6 cellular contexts compared by ENCODE assay signal in the genomic region with DNA sequence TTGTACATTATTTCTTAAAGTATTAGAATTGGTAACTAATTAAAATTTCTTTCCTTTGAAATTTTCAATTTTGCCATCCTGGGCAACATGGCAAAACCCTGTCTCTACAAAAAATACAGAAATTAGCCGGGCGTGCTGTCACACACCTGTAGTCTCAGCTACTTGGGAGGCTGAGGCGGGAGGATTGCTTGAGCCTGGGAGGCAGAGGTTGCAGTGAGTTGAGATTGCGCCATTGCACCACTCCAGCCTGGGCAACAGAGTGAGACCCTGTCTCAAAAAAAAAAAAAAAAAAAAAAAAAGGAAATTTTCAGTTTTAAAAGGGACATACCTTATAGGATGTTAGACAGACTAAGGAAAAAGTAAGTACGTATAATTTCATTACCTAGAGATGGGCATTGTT. TPM values are rescaled to one million over a fixed set of nuclear protein-coding genes. Genes with fewer than 3 reads are reported as not detected.
DNase-seq lines count a peak whose midpoint lies in the region; ATAC-seq, FAIRE-seq and TF ChIP-seq lines count a peak whose summit lies in the region.
"Not testable (repeated sequence)": the region's sequence is repeated elsewhere in the genome, so short reads cannot be mapped to it uniquely, and the experiment has no call there.

No MANE protein-coding gene starts in this region.

- H3K79me1 ChIP-seq in H1 (ENCODE audit: low read depth, low read length): not testable (repeated sequence)

- H4K91ac ChIP-seq in H1 (replicated peaks; ENCODE audit: insufficient read length, low read length): not testable (repeated sequence)

- H3K27me3 ChIP-seq in K562 (ENCODE audit: control insufficient read depth in 2 of 2, insufficient read depth in 2 of 2, low read length in 2 of 2); H1 (replicated peaks in 1 of 4; ENCODE audit: control insufficient read depth in 3 of 4, extremely low read depth in 1 of 4, insufficient read depth in 3 of 4, low read length in 3 of 4); HepG2 (ENCODE audit: control insufficient read depth in 1 of 2, insufficient read depth in 2 of 2, low read length in 2 of 2): not testable (repeated sequence)

- not testable (repeated sequence) for TF ChIP-seq POLR2A in K562 (conservative IDR thresholded peaks at IDR 0.05); H1 (IDR thresholded peaks at IDR 0.05; ENCODE audit: control extremely low read depth in 1 of 2, low read depth in 2 of 2, low read length in 2 of 2); HepG2 (IDR thresholded peaks at IDR 0.05; ENCODE audit: insufficient read depth in 1 of 2, low read depth in 2 of 2, low read length in 2 of 2)

- H4K8ac ChIP-seq in H1 (ENCODE audit: extremely low read depth, insufficient read depth, low read length): not testable (repeated sequence)

- H3K4me3 ChIP-seq in K562; H1 (ENCODE audit: extremely low read depth in 1 of 4, insufficient read depth in 2 of 4, low read depth in 3 of 4, low read length in 4 of 4); kidney (ENCODE audit: low read length in 2 of 2); HepG2 (replicated peaks in 1 of 3; ENCODE audit: insufficient read depth in 1 of 3, low read depth in 2 of 3, low read length in 3 of 3): not testable (repeated sequence)

- 98% methylated on average over 4 of the region's 5 CpGs for WGBS in K562 (ENCODE audit: insufficient coverage, low coverage, missing lambda C conversion rate)
- whole genome bisulfite sequencing in H1 (ENCODE audit: extremely low coverage in 1 of 2, insufficient coverage in 1 of 2, insufficient read length in 1 of 2, insufficient replicate concordance in 2 of 2, low coverage in 1 of 2, low lambda C conversion rate in 2 of 2, missing lambda C conversion rate in 1 of 2), 2 experiments: 92% methylated on average over 5 of the region's 5 CpGs; no CpG with 5 or more reads in 1 of the 2 experiments
- 94% methylated on average over 5 of the region's 5 CpGs for WGBS in HepG2 (ENCODE audit: low lambda C conversion rate)

- not testable (repeated sequence) for H2BK120ac ChIP-seq in H1 (replicated peaks; ENCODE audit: low read depth, low read length)

- H3K36me3 ChIP-seq in K562 (ENCODE audit: control insufficient read depth, insufficient read depth, low read length); H1 (ENCODE audit: control insufficient read depth in 2 of 4, insufficient read depth in 4 of 4, low read length in 3 of 4); kidney (ENCODE audit: control insufficient read depth in 1 of 2, insufficient read depth in 2 of 2, low read length in 2 of 2); HepG2 (replicated peaks in 1 of 2; ENCODE audit: control insufficient read depth in 1 of 2, insufficient read depth in 2 of 2, low read length in 2 of 2): not testable (repeated sequence)

- H3K9me3 Mint-ChIP-seq in WTC11: not testable (repeated sequence)

- ATAC-seq in T-helper 17 cell, WTC11, K562, HepG2: not testable (repeated sequence)

- FAIRE-seq in K562 (lab: Jason Lieb, UNC); H1 (lab: Jason Lieb, UNC); kidney (lab: Jason Lieb, UNC); HepG2 (lab: Jason Lieb, UNC): not testable (repeated sequence)

- not testable (repeated sequence) for H3K4me3 Mint-ChIP-seq in T-helper 17 cell, WTC11

- not testable (repeated sequence) for H2BK5ac ChIP-seq in H1 (ENCODE audit: low read depth, low read length)

- TF ChIP-seq CTCF in WTC11 (IDR thresholded peaks at IDR 0.05); K562 (IDR thresholded peaks at IDR 0.05 in 2 of 3, conservative IDR thresholded peaks at IDR 0.05 in 1 of 3; ENCODE audit: insufficient read depth in 2 of 3, low read depth in 1 of 3, low read length in 3 of 3); H1 (IDR thresholded peaks at IDR 0.05; ENCODE audit: control extremely low read depth in 1 of 3, insufficient read depth in 1 of 3, low read depth in 1 of 3, low read length in 3 of 3); kidney (IDR thresholded peaks at IDR 0.05; ENCODE audit: borderline replicate concordance, extremely low read depth, insufficient read depth); HepG2 (CRISPR knock-in tag; IDR thresholded peaks at IDR 0.05): not testable (repeated sequence)

- peaks cover 97% of the 10 kb centered on the region for H3K79me2 ChIP-seq in K562 (ENCODE audit: control insufficient read depth, insufficient read depth, low read length)
- peaks cover 31 to 97% of the 10 kb centered on the region in 2 experiments for H3K79me2 ChIP-seq in H1 (ENCODE audit: control insufficient read depth in 1 of 2, insufficient read depth in 2 of 2, low read length in 2 of 2)
- H3K79me2 ChIP-seq in HepG2 (ENCODE audit: insufficient read depth, low read length): peaks cover 97% of the 10 kb centered on the region

- not testable (repeated sequence) for H3K9me1 ChIP-seq in K562 (ENCODE audit: control insufficient read depth, insufficient read depth, low read length)

- not testable (repeated sequence) for H3K14ac ChIP-seq in H1 (ENCODE audit: insufficient read length)

- H3K27ac ChIP-seq in K562 (ENCODE audit: extremely low read depth, low read depth, low read length); H1 (ENCODE audit: low read depth, low read length); kidney (ENCODE audit: low read depth in 2 of 2, low read length in 2 of 2); HepG2 (ENCODE audit: extremely low read length, insufficient read depth, low read length): not testable (repeated sequence)

- not testable (repeated sequence) for H3K23ac ChIP-seq in H1 (ENCODE audit: insufficient read length)

- POLR2A ChIA-PET in WTC11 (lab: Charles Lee); HepG2 (lab: Yijun Ruan, JAX): not testable (repeated sequence)
- POLR2A ChIA-PET in K562 (lab: Yijun Ruan, JAX): interaction anchor here (2.2 kb wide), 1 partner anchor 11 kb away, joined by 11 read pairs; no protein-coding TSS in a partner anchor
- POLR2A ChIA-PET in H1 (lab: Charles Lee; ENCODE audit: partially characterized antibody): interaction anchor here (1.4 kb wide), 1 partner anchor 9 kb away, joined by 3 read pairs; no protein-coding TSS in a partner anchor

- H3K36me3 Mint-ChIP-seq in T-helper 17 cell (ENCODE audit: low read depth); WTC11: not testable (repeated sequence)

- TF ChIP-seq RAD21 in K562 (CRISPR knock-in tag; conservative IDR thresholded peaks at IDR 0.05 in 1 of 2, IDR thresholded peaks at IDR 0.05 in 1 of 2); H1 (IDR thresholded peaks at IDR 0.05 in 1 of 2, conservative IDR thresholded peaks at IDR 0.05 in 1 of 2; ENCODE audit: low read depth in 2 of 2, low read length in 2 of 2); HepG2 (CRISPR knock-in tag; IDR thresholded peaks at IDR 0.05): not testable (repeated sequence)

- H3K9ac ChIP-seq in K562 (ENCODE audit: insufficient read depth in 1 of 2, low read depth in 2 of 2, low read length in 2 of 2); H1 (replicated peaks in 1 of 4; ENCODE audit: extremely low read depth in 1 of 4, low read depth in 3 of 4, low read length in 3 of 4); kidney (ENCODE audit: low read length in 2 of 2); HepG2 (ENCODE audit: insufficient read depth, low read depth, low read length): not testable (repeated sequence)

- not testable (repeated sequence) for H3K4ac ChIP-seq in H1 (replicated peaks; ENCODE audit: insufficient read length, low read depth, low read length)

- H3K4me2 ChIP-seq in K562 (ENCODE audit: insufficient read depth, low read length); H1 (ENCODE audit: insufficient read depth in 1 of 2, low read depth in 2 of 2, low read length in 2 of 2); HepG2 (ENCODE audit: low read depth, low read length): not testable (repeated sequence)

- not testable (repeated sequence) for H3K9me3 ChIP-seq in T-helper 17 cell (ENCODE audit: control insufficient read depth, low read length, poor library complexity, severe bottlenecking); K562 (replicated peaks; ENCODE audit: control insufficient read depth, insufficient read depth, low read depth, low read length); H1 (ENCODE audit: insufficient read depth in 2 of 2, low read depth in 1 of 2, low read length in 1 of 2); kidney (ENCODE audit: control insufficient read depth in 1 of 2, low read length in 2 of 2); HepG2 (ENCODE audit: low read length)

- not testable (repeated sequence) for H2BK12ac ChIP-seq in H1 (ENCODE audit: low read depth, low read length)

- H3K4me1 Mint-ChIP-seq in T-helper 17 cell (peaks cover 38% of the 10 kb centered on the region), WTC11 (peaks cover 12% of the 10 kb centered on the region)

- in situ Hi-C loops in K562 (cut with MboI); HepG2 (cut with HindIII; ENCODE audit: extremely low pct_ligation_motif_present, low pct_unique_long_range_greater_than_20kb): not testable (repeated sequence)

- not testable (repeated sequence) for H3K56ac ChIP-seq in H1 (replicated peaks; ENCODE audit: insufficient read length, low read depth, low read length)

- H3K4me1 ChIP-seq in K562 (replicated peaks in 1 of 2; ENCODE audit: control insufficient read depth in 2 of 2, insufficient read depth in 2 of 2, low read length in 2 of 2); H1 (replicated peaks in 1 of 4; ENCODE audit: control insufficient read depth in 3 of 4, insufficient read depth in 4 of 4, low read length in 3 of 4); kidney (ENCODE audit: control insufficient read depth in 1 of 2, insufficient read depth in 1 of 2, low read depth in 1 of 2, low read length in 2 of 2): not testable (repeated sequence)
- H3K4me1 ChIP-seq in HepG2 (ENCODE audit: insufficient read depth, low read length): peaks cover 42% of the 10 kb centered on the region

- not testable (repeated sequence) for H3K23me2 ChIP-seq in H1 (ENCODE audit: low read depth, low read length)

- not testable (repeated sequence) for H2BK15ac ChIP-seq in H1 (ENCODE audit: low read length)

- not testable (repeated sequence) for H4K20me1 ChIP-seq in K562 (replicated peaks; ENCODE audit: control insufficient read depth, insufficient read depth, low read length)
- H4K20me1 ChIP-seq in H1 (replicated peaks in 1 of 2; ENCODE audit: control insufficient read depth in 1 of 2, insufficient read depth in 2 of 2, low read length in 2 of 2) (peaks cover 7 to 11% of the 10 kb centered on the region in 2 experiments), HepG2 (ENCODE audit: insufficient read depth, low read length) (peaks cover 59% of the 10 kb centered on the region)

- H2AK5ac ChIP-seq in H1 (ENCODE audit: low read depth, low read length): not testable (repeated sequence)

- not testable (repeated sequence) for H3K18ac ChIP-seq in H1 (ENCODE audit: extremely low read depth, low read length)

- DNase-seq in T-helper 17 cell; WTC11 (ENCODE audit: low spot score); K562 (ENCODE audit: extremely low read depth in 1 of 4, low spot score in 3 of 4); H1 (ENCODE audit: low read depth in 1 of 2, low spot score in 2 of 2); HepG2 (ENCODE audit: low spot score): not testable (repeated sequence)
- DNase-seq in kidney: peak; percentile 29

- H3K27ac Mint-ChIP-seq in T-helper 17 cell: peak overlapping the region; percentile 6
- H3K27ac Mint-ChIP-seq in WTC11: not testable (repeated sequence)

- not testable (repeated sequence) for H2BK20ac ChIP-seq in H1 (ENCODE audit: low read length)

- CTCF ChIA-PET in WTC11 (lab: Charles Lee); K562 (lab: Yijun Ruan, JAX; ENCODE audit: low intra/inter-chr PET ratio); HepG2 (lab: Yijun Ruan, JAX; ENCODE audit: low intra/inter-chr PET ratio, low total read pairs): not testable (repeated sequence)
- CTCF ChIA-PET in H1 (lab: Charles Lee; ENCODE audit: partially characterized antibody): interaction anchor here (0.6 kb wide), 1 partner anchor 111 kb away, joined by 4 read pairs; no protein-coding TSS in a partner anchor

- TF ChIP-seq EP300 in K562 (IDR thresholded peaks at IDR 0.05; ENCODE audit: low read length); H1 (IDR thresholded peaks at IDR 0.05; ENCODE audit: borderline replicate concordance in 1 of 2, low read depth in 2 of 2, low read length in 2 of 2); HepG2 (IDR thresholded peaks at IDR 0.05; ENCODE audit: low read depth in 2 of 2, low read length in 2 of 2); HepG2 (CRISPR knock-in tag; IDR thresholded peaks at IDR 0.05; ENCODE audit: borderline replicate concordance): not testable (repeated sequence)

- BruUV-seq in K562 (replicated peaks; lab: Mats Ljungman, UMichigan); HepG2 (replicated peaks; lab: Mats Ljungman, UMichigan): not testable (repeated sequence)

- H4K5ac ChIP-seq in H1 (ENCODE audit: insufficient read length, low read depth, low read length): not testable (repeated sequence)

- not testable (repeated sequence) for H3K27me3 Mint-ChIP-seq in T-helper 17 cell; WTC11 (ENCODE audit: low read depth)

- H2AFZ ChIP-seq in K562 (ENCODE audit: low read depth, low read length); H1 (ENCODE audit: low read length); HepG2 (ENCODE audit: low read length): not testable (repeated sequence)

- intact Hi-C loops in K562 (cut with micrococcal nuclease); kidney (cut with DNase I); HepG2 (cut with micrococcal nuclease; ENCODE audit: unreplicated experiment): not testable (repeated sequence)

RNA-seq across cellular contexts. Expression of a gene that starts 14.1 kb away (rescaled TPM):
- 100 to 1,000 TPM; 147 to 148 TPM for total RNA-seq in T-helper 17 cell
- total RNA-seq in WTC11 (2021): 56.8 to 63.1 TPM (median 59.1 TPM) in 3 replicates
- total RNA-seq in K562 (2011; cell fraction: chromatin; rRNA removed; ENCODE audit: low replicate concordance): 422 and 1,015 TPM in 2 replicates
- total RNA-seq in K562 (2011; cell fraction: nucleolus; rRNA removed): 144 and 218 TPM in 2 replicates
- 276 and 284 TPM in 2 replicates for total RNA-seq in K562 (2011; cell fraction: nucleoplasm; rRNA removed)
- total RNA-seq in K562 (2014; rRNA removed): 49.8 and 73.8 TPM in 2 replicates
- 91.9 and 101 TPM in 2 replicates for total RNA-seq in K562 (2014; rRNA removed; fragmentation: Illumina TruSeq; extraction: Trizol)
- 94.9 and 110 TPM in 2 replicates for total RNA-seq in K562 (2015; rRNA removed; fragmentation: Illumina TruSeq; extraction: Trizol)
- total RNA-seq in K562 (2021): 72.1 and 73.8 TPM in 2 replicates
- polyA plus RNA-seq in K562 (2011; rRNA removed): 69.5 and 75.3 TPM in 2 replicates
- 51.1 and 59.8 TPM in 2 replicates for polyA plus RNA-seq in K562 (2011; cell fraction: cytosol; rRNA removed)
- polyA plus RNA-seq in K562 (2011; cell fraction: nucleus; rRNA removed): 104 and 136 TPM in 2 replicates
- 27.2 and 29.0 TPM in 2 replicates for polyA plus RNA-seq in K562 (2012)
- polyA plus RNA-seq in K562 (2014; fragmentation: Illumina TruSeq; extraction: Trizol): 34.1 and 37.1 TPM in 2 replicates
- polyA plus RNA-seq in K562 (2014; fragmentation: Nextera tagmentation; extraction: Ambion mirVana): 10 to 100 TPM; 18.8 to 30.7 TPM
- polyA plus RNA-seq in K562 (2014; rRNA removed): 27.8 and 28.1 TPM in 2 replicates
- 792 and 858 TPM in 2 replicates for polyA minus RNA-seq in K562 (2011; rRNA and poly(A)+ RNA removed)
- polyA minus RNA-seq in K562 (2011; cell fraction: cytosol; rRNA and poly(A)+ RNA removed): 140 and 175 TPM in 2 replicates
- polyA minus RNA-seq in K562 (2011; cell fraction: nucleus; rRNA and poly(A)+ RNA removed): 201 and 344 TPM in 2 replicates
- total RNA-seq in H1 (2021; fragmentation: NEBNext Ultra II Directional; extraction: Animal tissue kit (Norgen Biotek cat#: 25700)): 67.0 and 69.5 TPM in 2 replicates
- polyA plus RNA-seq in H1 (2011; rRNA removed): 30.8 and 32.5 TPM in 2 replicates
- 29.6 TPM for polyA plus RNA-seq in H1 (2011; cell fraction: cytosol; rRNA removed)
- 76.1 TPM for polyA plus RNA-seq in H1 (2011; cell fraction: nucleus; rRNA removed)
- 25.6 to 39.0 TPM (median 30.8 TPM) in 4 replicates for polyA plus RNA-seq in H1 (2012, experiment 1 of 2)
- polyA plus RNA-seq in H1 (2012, experiment 2 of 2): 1.3 TPM
- polyA plus RNA-seq in H1 (2013, experiment 1 of 2): 15.9 TPM
- 13.5 TPM for polyA plus RNA-seq in H1 (2013, experiment 2 of 2)
- 682 and 838 TPM in 2 replicates for polyA minus RNA-seq in H1 (2011; rRNA and poly(A)+ RNA removed)
- polyA minus RNA-seq in H1 (2011; cell fraction: cytosol; rRNA and poly(A)+ RNA removed): 106 TPM
- 475 TPM for polyA minus RNA-seq in H1 (2011; cell fraction: nucleus; rRNA and poly(A)+ RNA removed)
- 113 TPM for total RNA-seq in kidney
- polyA plus RNA-seq in kidney (ENCODE audit: insufficient read depth, low read depth, low replicate concordance): 12.8 TPM
- 120 and 158 TPM in 2 replicates for total RNA-seq in HepG2 (2016; rRNA removed; fragmentation: Illumina TruSeq; extraction: Trizol)
- 98.2 and 106 TPM in 2 replicates for total RNA-seq in HepG2 (2016; cell fraction: cytosol; rRNA removed; fragmentation: Illumina TruSeq; extraction: Trizol; ENCODE audit: low read depth)
- total RNA-seq in HepG2 (2016; cell fraction: insoluble cytoplasmic fraction; rRNA removed; fragmentation: Illumina TruSeq; extraction: Trizol): 111 and 153 TPM in 2 replicates
- total RNA-seq in HepG2 (2016; cell fraction: membrane; rRNA removed; fragmentation: Illumina TruSeq; extraction: Trizol): 68.7 and 72.0 TPM in 2 replicates
- total RNA-seq in HepG2 (2016; cell fraction: nucleus; rRNA removed; fragmentation: Illumina TruSeq; extraction: Trizol): 178 and 187 TPM in 2 replicates
- 64.8 and 65.6 TPM in 2 replicates for polyA plus RNA-seq in HepG2 (2011; rRNA removed)
- 36.0 and 51.5 TPM in 2 replicates for polyA plus RNA-seq in HepG2 (2011; cell fraction: cytosol; rRNA removed)
- polyA plus RNA-seq in HepG2 (2011; cell fraction: nucleus; rRNA removed): 98.6 and 106 TPM in 2 replicates
- 42.2 and 47.8 TPM in 2 replicates for polyA plus RNA-seq in HepG2 (2012)
- polyA plus RNA-seq in HepG2 (2016; cell fraction: cytosol; fragmentation: Illumina TruSeq; extraction: Trizol; ENCODE audit: low read depth): 2.3 and 2.4 TPM in 2 replicates
- 64.2 and 67.3 TPM in 2 replicates for polyA plus RNA-seq in HepG2 (2016; cell fraction: insoluble cytoplasmic fraction; fragmentation: Illumina TruSeq; extraction: Trizol; ENCODE audit: low read depth)
- polyA plus RNA-seq in HepG2 (2016; cell fraction: membrane; fragmentation: Illumina TruSeq; extraction: Trizol; ENCODE audit: low read depth): 5.8 and 7.0 TPM in 2 replicates
- polyA plus RNA-seq in HepG2 (2016; cell fraction: nucleus; fragmentation: Illumina TruSeq; extraction: Trizol; ENCODE audit: insufficient read depth, low read depth): 59.4 and 64.8 TPM in 2 replicates
- 673 and 951 TPM in 2 replicates for polyA minus RNA-seq in HepG2 (2011; rRNA and poly(A)+ RNA removed; ENCODE audit: low replicate concordance)
- 177 and 213 TPM in 2 replicates for polyA minus RNA-seq in HepG2 (2011; cell fraction: cytosol; rRNA and poly(A)+ RNA removed)
- polyA minus RNA-seq in HepG2 (2011; cell fraction: nucleus; rRNA and poly(A)+ RNA removed): 675 and 750 TPM in 2 replicates
